In genomic region chr20:50141018-50141675, GRCh38 we compare ENCODE assay signal across 1 cellular context.
A peak's percentile ranks its signal among the peaks of the same experiment; 100 is the strongest.
TF ChIP-seq lines count a peak whose summit lies in the region.

No MANE protein-coding gene starts in this region.

TF ChIP-seq in K562, 482 proteins besides CTCF, POLR2A, EP300 and RAD21:
- TF ChIP-seq ZBTB43 (CRISPR knock-in tag; IDR thresholded peaks at IDR 0.05) (no peak), ZKSCAN1 (IDR thresholded peaks at IDR 0.05; ENCODE audit: low read depth, low read length) (peak; percentile 93)
TF ChIP-seq in K562: peak in this region for 1.
